Comparison of ENCODE assay signal across 8 cellular contexts in the genomic region with DNA sequence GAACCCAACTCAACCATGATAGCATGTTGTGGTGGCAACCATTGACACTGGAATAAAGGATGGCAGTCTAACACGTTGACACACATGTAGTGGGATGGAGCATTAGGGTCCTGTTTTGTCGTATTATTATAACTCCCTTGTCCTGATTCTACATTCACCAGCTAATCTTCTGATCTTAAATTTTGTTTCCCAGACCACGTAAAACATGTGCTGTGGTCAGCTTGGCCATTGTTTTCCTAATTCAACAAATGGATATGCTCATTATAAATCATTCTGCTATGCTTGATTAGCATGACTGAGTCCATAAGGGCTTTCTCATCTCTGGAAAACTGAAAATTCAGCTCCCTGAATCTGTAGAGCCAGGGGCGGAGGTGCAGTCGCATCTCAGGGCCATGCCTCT. TPM values are rescaled to one million over a fixed set of nuclear protein-coding genes. Genes with fewer than 3 reads are reported as not detected.
"Had no signal": no experiment of that assay in that cellular context is flagged by ENCODE, and none has a peak within 500 bp of the region (broad histone marks: within the 10 kb centered on the region; RNA-seq: fewer than 3 reads in every experiment).

No MANE protein-coding gene starts in this region.

- H3K27ac ChIP-seq: GM23248, HL-60 had no signal

- H3K4me3 Mint-ChIP-seq: H9, IgD-negative memory B cell had no signal

- H3K36me3 Mint-ChIP-seq: IgD-negative memory B cell had no signal

- H3K4me3 ChIP-seq: GM23248 had no signal

- DNase-seq: GM23248, GOT3, H9, HCEC 1CT had no signal

- FAIRE-seq: H54, HepG2 had no signal

- H2AFZ ChIP-seq: GM23248 had no signal

- H3K27ac Mint-ChIP-seq: IgD-negative memory B cell had no signal

- H3K4me1 Mint-ChIP-seq: IgD-negative memory B cell had no signal

- H3K9me3 Mint-ChIP-seq: H9 had no signal

- H3K9ac ChIP-seq: GM23248 had no signal

RNA-seq across cellular contexts. Expression of gene MRAP2, which starts 15.0 kb away (rescaled TPM):
- polyA plus RNA-seq: IgD-negative memory B cell had no signal
